Comparison of ENCODE assay signal across 16 cellular contexts in genomic region chr10:99537381-99538286, GRCh38. TPM values are rescaled to one million over a fixed set of nuclear protein-coding genes. Genes with fewer than 3 reads are reported as not detected.
DNase-seq lines count a peak whose midpoint lies in the region; ATAC-seq and TF ChIP-seq lines count a peak whose summit lies in the region.
"Had no signal": no experiment of that assay in that cellular context is flagged by ENCODE, and none has a peak within 500 bp of the region (broad histone marks: within the 10 kb centered on the region; RNA-seq: fewer than 3 reads in every experiment).

No MANE protein-coding gene starts in this region.

- no peak overlapping the region for H3K27ac ChIP-seq in esophagus muscularis mucosa (replicated peaks in 1 of 4)

- DNase-seq in GF-D8 (lab: John Stamatoyannopoulos, UW) (peak; percentile 65), HuH-7 (ENCODE audit: low spot score) (peak; percentile 70), esophagus muscularis mucosa (ENCODE audit: extremely low spot score) (no peak), NCI-H774 (lab: John Stamatoyannopoulos, UW) (no peak), amniotic stem cell (lab: John Stamatoyannopoulos, UW) (no peak)
- DNase-seq: activated CD4-positive, CD25-positive, alpha-beta regulatory T cell treated with anti-CD3 and anti-CD28 coated beads, Interleukin-2, amount 50 U/mL, for 72 hours; activated CD8-positive, alpha-beta memory T cell treated with anti-CD3 and anti-CD28 coated beads, Interleukin-2, amount 50 U/mL, for 48 hours; CD4-positive, alpha-beta T cell; MM.1S; SW 1271 had no signal

- no peaks in the 10 kb centered on the region for H3K36me3 ChIP-seq in esophagus muscularis mucosa
- no peaks in the 10 kb centered on the region for H3K36me3 ChIP-seq in neuron (ENCODE audit: insufficient read depth, low read length)

- TF ChIP-seq EP300 in esophagus muscularis mucosa (IDR thresholded peaks at IDR 0.05), result no peak

- peaks cover 13 to 100% (median 92%) of the 10 kb centered on the region in 4 donors for H3K27me3 ChIP-seq in esophagus muscularis mucosa
- peaks cover 89% of the 10 kb centered on the region for H3K27me3 ChIP-seq in neuron (ENCODE audit: insufficient read depth, low read length)

- ATAC-seq in GM19467 (IDR thresholded peaks at IDR 0.05; ENCODE audit: unreplicated experiment) (no peak), HG03521 (IDR thresholded peaks at IDR 0.05; ENCODE audit: unreplicated experiment) (no peak)

- TF ChIP-seq CTCF in esophagus muscularis mucosa (IDR thresholded peaks at IDR 0.05), result no peak

- TF ChIP-seq POLR2A in esophagus muscularis mucosa (IDR thresholded peaks at IDR 0.05; ENCODE audit: low read depth), result no peak

- no peak overlapping the region for H2AFZ ChIP-seq in neuron (ENCODE audit: low read depth, low read length)

- H3K9me3 ChIP-seq in esophagus muscularis mucosa, result no peaks in the 10 kb centered on the region
- no peaks in the 10 kb centered on the region for H3K9me3 ChIP-seq in neuron (ENCODE audit: low read length)

- 11% methylated on average over 43 of the region's 43 CpGs for WGBS in esophagus muscularis mucosa

- intact Hi-C loops in esophagus muscularis mucosa (cut with DNase I), result no loop called here

- H3K4me1 ChIP-seq in esophagus muscularis mucosa, result peaks cover 35 to 63% (median 55%) of the 10 kb centered on the region in 4 donors
- H3K4me1 ChIP-seq in neuron (ENCODE audit: insufficient read depth, low read length), result peaks cover 15% of the 10 kb centered on the region

- H3K4me3 ChIP-seq in esophagus muscularis mucosa (peak overlapping the region in 3 of 4 donors; percentile 32 to 38 (median 37)), neuron (ENCODE audit: low read length) (peak overlapping the region; percentile 44)

RNA-seq across cellular contexts. Expression of gene NKX2-3, which starts 4.9 kb away (rescaled TPM):
- under 1 TPM in 2 of 4 donors, not detected in 2; 0.19 to 0.34 TPM for total RNA-seq in esophagus muscularis mucosa
- total RNA-seq: CD4-positive, alpha-beta T cell; fibroblast of lung; H4; mesothelial cell of epicardium had no signal

Comparison
In these comparisons a context has a peak if more than half of its experiments do, and no peak if none do; other contexts are left out.
1. DNase-seq: peak in GF-D8 (single experiment) and HuH-7 (single experiment); none in esophagus muscularis mucosa (single experiment), NCI-H774 (single experiment) and amniotic stem cell (single experiment).